8 cellular contexts compared by ENCODE assay signal in genomic region chr12:132614861-132615578, GRCh38. TPM values are rescaled to one million over a fixed set of nuclear protein-coding genes. Genes with fewer than 3 reads are reported as not detected.
DNase-seq lines count a peak whose midpoint lies in the region; ATAC-seq lines count a peak whose summit lies in the region.

No MANE protein-coding gene starts in this region.

- peaks cover 11% of the 10 kb centered on the region for H3K9me3 Mint-ChIP-seq in T-helper 2 cell treated with Interferon-gamma antibody and Interleukin-4, amounts not matched to agents 5 μg/mL and 100 μg/mL, for 36 hours

- H3K27ac Mint-ChIP-seq in T-helper 2 cell treated with Interferon-gamma antibody and Interleukin-4, amounts not matched to agents 5 μg/mL and 100 μg/mL, for 36 hours, result no peak overlapping the region

- H3K4me3 Mint-ChIP-seq in T-helper 2 cell treated with Interferon-gamma antibody and Interleukin-4, amounts not matched to agents 5 μg/mL and 100 μg/mL, for 36 hours, result no peak overlapping the region

- H3K4me1 Mint-ChIP-seq in T-helper 2 cell treated with Interferon-gamma antibody and Interleukin-4, amounts not matched to agents 5 μg/mL and 100 μg/mL, for 36 hours (ENCODE audit: low read depth), result no peaks in the 10 kb centered on the region

- H3K27me3 Mint-ChIP-seq in T-helper 2 cell treated with Interferon-gamma antibody and Interleukin-4, amounts not matched to agents 5 μg/mL and 100 μg/mL, for 36 hours (ENCODE audit: low read depth), result peaks cover 30% of the 10 kb centered on the region

- DNase-seq in AML-193 (lab: John Stamatoyannopoulos, UW) (peak; percentile 54 to 75), NCI-H187 (lab: John Stamatoyannopoulos, UW) (peak; percentile 64 to 75), amniotic stem cell (lab: John Stamatoyannopoulos, UW) (peak; percentile 45), right cardiac atrium (peak; percentile 81 to 92 (median 90)), sciatic nerve (ENCODE audit: low spot score) (peak; percentile 91)
- DNase-seq in T-helper 2 cell treated with Interferon-gamma antibody and Interleukin-4, amounts not matched to agents 5 μg/mL and 100 μg/mL, for 36 hours (ENCODE audit: low spot score), result peak; percentile 66

- intact Hi-C loops in right cardiac atrium (cut with DNase I) (loop anchor here (2.0 to 10.0 kb wide), 4 partner anchors 198 to 460 kb away; no protein-coding TSS in a partner anchor), sciatic nerve (cut with DNase I) (no loop called here)

- H3K4me3 ChIP-seq in right cardiac atrium (ENCODE audit: low read length), result no peak overlapping the region

- peaks cover 3% of the 10 kb centered on the region for H3K36me3 Mint-ChIP-seq in T-helper 2 cell treated with Interferon-gamma antibody and Interleukin-4, amounts not matched to agents 5 μg/mL and 100 μg/mL, for 36 hours (ENCODE audit: low read depth)

- ATAC-seq in GM21528 (IDR thresholded peaks at IDR 0.05; ENCODE audit: low FRiP score, unreplicated experiment) (peak; percentile 73), right cardiac atrium (peak; percentile 86 to 89), sciatic nerve (peak; percentile 93), HG03432 (IDR thresholded peaks at IDR 0.05; ENCODE audit: unreplicated experiment) (no peak)

- no peak overlapping the region for H3K27ac ChIP-seq in right cardiac atrium (ENCODE audit: low read length)

- H3K4me1 ChIP-seq in right cardiac atrium (ENCODE audit: control insufficient read depth, insufficient read depth, low read length), result no peaks in the 10 kb centered on the region

- WGBS in right cardiac atrium, result 23% methylated on average over 18 of the region's 18 CpGs

- peaks cover 8% of the 10 kb centered on the region for H3K9me3 ChIP-seq in right cardiac atrium (ENCODE audit: control insufficient read depth, low read length)

- H3K27me3 ChIP-seq in right cardiac atrium (ENCODE audit: control insufficient read depth, insufficient read depth), result no peaks in the 10 kb centered on the region

RNA-seq across cellular contexts. Expression of gene P2RX2, which starts 3.6 kb away (rescaled TPM):
- total RNA-seq in right cardiac atrium (not detected), sciatic nerve (not detected)
- not detected for polyA plus RNA-seq in right cardiac atrium

RNA-seq across cellular contexts. Expression of gene LRCOL1, which starts 4.6 kb away (rescaled TPM):
- total RNA-seq in right cardiac atrium (not detected), sciatic nerve (not detected)
- not detected for polyA plus RNA-seq in right cardiac atrium
